Comparison of ENCODE assay signal across 15 cellular contexts in the genomic region with DNA sequence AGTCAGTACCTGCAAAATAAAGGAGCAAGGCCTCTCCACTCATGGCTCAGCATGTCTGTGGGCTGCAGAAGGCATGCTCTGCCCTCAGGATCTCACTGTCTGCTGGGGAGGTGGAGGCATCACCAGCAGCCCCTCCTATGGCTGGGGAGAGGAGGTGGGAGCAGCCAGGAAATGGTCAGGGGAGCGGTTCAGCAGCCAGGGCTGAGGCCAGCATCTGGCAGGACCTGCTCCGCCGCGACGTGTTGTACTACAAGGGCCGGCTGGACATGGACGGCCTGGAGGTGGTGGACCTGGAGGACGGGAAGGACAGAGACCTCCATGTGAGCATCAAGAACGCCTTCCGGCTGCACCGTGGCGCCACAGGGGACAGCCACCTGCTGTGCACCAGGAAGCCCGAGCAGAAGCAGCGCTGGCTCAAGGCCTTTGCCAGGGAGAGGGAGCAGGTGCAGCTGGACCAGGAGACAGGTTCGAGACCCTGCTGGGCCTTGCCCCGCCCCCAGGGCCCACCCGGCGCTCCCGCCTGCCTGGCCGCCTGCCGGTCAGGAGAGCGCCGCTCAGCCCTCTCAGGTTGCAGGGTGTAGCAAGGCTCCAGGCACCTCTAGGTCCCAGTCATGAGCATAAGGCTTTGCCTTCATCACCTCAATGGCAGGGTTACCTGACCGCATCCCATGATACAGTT.
"Had no signal": no experiment of that assay in that cellular context is flagged by ENCODE, and none has a peak within 500 bp of the region (broad histone marks: within the 10 kb centered on the region; RNA-seq: fewer than 3 reads in every experiment).

No MANE protein-coding gene starts in this region.

- H3K4me3 Mint-ChIP-seq: activated naive CD8-positive, alpha-beta T cell treated with anti-CD3 and anti-CD28 coated beads for 36 hours; neural progenitor cell; stimulated activated naive CD8-positive, alpha-beta T cell treated with anti-CD3 and anti-CD28 coated beads, Interleukin-15, amount 100 ng/mL, for 72 hours had no signal

- H3K9ac ChIP-seq: neural progenitor cell had no signal

- ATAC-seq: foreskin keratinocyte; heart left ventricle; left lung; stimulated activated naive CD8-positive, alpha-beta T cell treated with anti-CD3 and anti-CD28 coated beads, Interleukin-15, amount 100 ng/mL, for 72 hours had no signal

- H3K27ac ChIP-seq: breast epithelium, foreskin keratinocyte, heart left ventricle, left lung, neural progenitor cell, right atrium auricular region had no signal

- DNase-seq: activated CD4-positive, alpha-beta T cell treated with anti-CD3 and anti-CD28 coated beads, Interleukin-2, amount 50 U/mL, for 1 hour; activated CD4-positive, CD25-positive, alpha-beta regulatory T cell; activated gamma-delta T cell; activated naive CD8-positive, alpha-beta T cell treated with anti-CD3 and anti-CD28 coated beads for 36 hours; aorta; foreskin keratinocyte; mesenchymal stem cell; stimulated activated naive CD8-positive, alpha-beta T cell treated with anti-CD3 and anti-CD28 coated beads, Interleukin-15, amount 100 ng/mL, for 72 hours had no signal

- H3K36me3 ChIP-seq: breast epithelium, neural progenitor cell had no signal

- H3K27me3 ChIP-seq: breast epithelium, dorsolateral prefrontal cortex, foreskin keratinocyte, neural progenitor cell, right atrium auricular region had no signal

- H3K4me2 ChIP-seq: neural progenitor cell, smooth muscle cell had no signal

- H3K9me3 ChIP-seq: breast epithelium, heart left ventricle, left lung, right atrium auricular region had no signal

- H3K4me3 ChIP-seq: breast epithelium, dorsolateral prefrontal cortex, heart left ventricle, left lung, neural progenitor cell, right atrium auricular region, smooth muscle cell had no signal

- H3K27ac Mint-ChIP-seq: activated naive CD8-positive, alpha-beta T cell treated with anti-CD3 and anti-CD28 coated beads for 36 hours; neural progenitor cell had no signal

- H2AFZ ChIP-seq: neural progenitor cell had no signal

- H3K27me3 Mint-ChIP-seq: activated naive CD8-positive, alpha-beta T cell treated with anti-CD3 and anti-CD28 coated beads for 36 hours; stimulated activated naive CD8-positive, alpha-beta T cell treated with anti-CD3 and anti-CD28 coated beads, Interleukin-15, amount 100 ng/mL, for 72 hours had no signal

- H3K4me1 ChIP-seq: breast epithelium, foreskin keratinocyte, neural progenitor cell had no signal

- H3K9me3 Mint-ChIP-seq: activated naive CD8-positive, alpha-beta T cell treated with anti-CD3 and anti-CD28 coated beads for 36 hours; neural progenitor cell; stimulated activated naive CD8-positive, alpha-beta T cell treated with anti-CD3 and anti-CD28 coated beads, Interleukin-15, amount 100 ng/mL, for 72 hours had no signal
